Comparison of ENCODE assay signal across 8 cellular contexts in the genomic region with DNA sequence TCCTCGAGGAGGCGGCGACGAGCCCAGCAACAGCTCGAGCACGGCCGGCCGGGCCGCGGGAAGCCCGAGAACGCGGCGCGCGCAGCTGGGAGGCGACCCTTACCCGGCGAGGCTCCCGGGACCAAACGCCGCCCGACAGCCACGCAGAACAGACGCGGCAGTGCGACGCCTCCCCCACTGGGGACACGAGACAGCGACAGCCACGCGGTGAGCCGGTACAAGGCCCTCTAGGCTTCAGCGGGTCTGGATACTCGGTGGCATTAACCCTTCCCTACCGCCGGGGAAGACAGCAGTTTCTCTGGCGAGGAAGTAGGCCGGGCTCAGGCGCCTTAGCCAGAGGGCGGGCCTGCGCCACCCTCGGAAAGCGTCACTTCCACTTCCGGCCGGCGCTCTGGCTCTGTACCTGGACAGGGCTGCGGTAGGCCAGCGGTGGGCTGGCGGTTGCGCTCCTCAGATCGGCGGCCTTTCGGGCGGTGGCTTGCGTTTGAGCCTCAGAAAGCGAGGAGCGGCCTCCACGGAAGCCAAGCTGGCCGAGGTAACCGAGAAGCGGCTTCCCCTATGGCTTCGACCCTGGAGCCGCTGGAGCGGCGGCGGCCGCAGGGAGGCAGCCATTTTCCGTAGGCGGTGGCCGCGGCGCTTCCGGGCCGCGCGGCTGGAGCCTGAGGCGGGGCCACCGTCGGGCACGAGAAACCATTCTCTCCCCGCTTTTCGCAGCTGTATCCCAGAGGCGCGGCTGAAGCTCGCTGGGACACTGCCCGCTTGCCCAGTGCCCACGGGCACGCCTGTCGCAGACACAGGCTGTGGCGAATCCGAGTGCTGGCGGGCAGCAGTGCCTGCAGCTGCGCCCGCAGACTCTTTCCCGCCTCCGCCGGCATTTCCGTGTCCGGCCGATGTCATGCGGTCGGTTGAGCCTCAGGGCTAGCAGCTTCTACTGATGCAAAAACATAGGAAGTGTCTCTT. TPM values are rescaled to one million over a fixed set of nuclear protein-coding genes. Genes with fewer than 3 reads are reported as not detected.
A peak's percentile ranks its signal among the peaks of the same experiment; 100 is the strongest.
DNase-seq lines count a peak whose midpoint lies in the region; ATAC-seq and TF ChIP-seq lines count a peak whose summit lies in the region.

A gene with protein sequence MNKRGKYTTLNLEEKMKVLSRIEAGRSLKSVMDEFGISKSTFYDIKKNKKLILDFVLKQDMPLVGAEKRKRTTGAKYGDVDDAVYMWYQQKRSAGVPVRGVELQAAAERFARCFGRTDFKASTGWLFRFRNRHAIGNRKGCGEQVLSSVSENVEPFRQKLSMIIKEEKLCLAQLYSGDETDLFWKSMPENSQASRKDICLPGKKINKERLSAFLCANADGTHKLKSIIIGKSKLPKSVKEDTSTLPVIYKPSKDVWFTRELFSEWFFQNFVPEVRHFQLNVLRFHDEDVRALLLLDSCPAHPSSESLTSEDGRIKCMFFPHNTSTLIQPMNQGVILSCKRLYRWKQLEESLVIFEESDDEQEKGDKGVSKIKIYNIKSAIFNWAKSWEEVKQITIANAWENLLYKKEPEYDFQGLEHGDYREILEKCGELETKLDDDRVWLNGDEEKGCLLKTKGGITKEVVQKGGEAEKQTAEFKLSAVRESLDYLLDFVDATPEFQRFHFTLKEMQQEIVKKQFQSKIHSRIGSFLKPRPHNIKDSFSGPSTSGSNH (minus strand): TSS at position 322 of the 960 bp plus-strand sequence. CDS start 4,816 bp downstream, outside the sequence.
ZNF75A (plus strand) TSS at position 389 of the 960 bp plus-strand sequence. CDS start 2,932 bp downstream, outside the sequence.

- TF ChIP-seq RAD21 in liver (IDR thresholded peaks at IDR 0.05): peak in 1 of 2 donors; percentile 24

- peaks cover 82% of the 10 kb centered on the region for H3K36me3 Mint-ChIP-seq in dendritic cell treated with granulocyte-macrophage colony-stimulating factor and Interleukin-4, amounts not matched to agents 40 ng/mL and 50 ng/mL, for 4 days (ENCODE audit: low read depth)

- peak within 1 kb of the TSS; percentile 80 for H3K4me3 Mint-ChIP-seq in dendritic cell treated with granulocyte-macrophage colony-stimulating factor and Interleukin-4, amounts not matched to agents 40 ng/mL and 50 ng/mL, for 4 days

- H3K4me1 Mint-ChIP-seq in dendritic cell treated with granulocyte-macrophage colony-stimulating factor and Interleukin-4, amounts not matched to agents 40 ng/mL and 50 ng/mL, for 4 days (ENCODE audit: low read depth): peaks cover 8% of the 10 kb centered on the region

- H3K27me3 Mint-ChIP-seq in dendritic cell treated with granulocyte-macrophage colony-stimulating factor and Interleukin-4, amounts not matched to agents 40 ng/mL and 50 ng/mL, for 4 days: no peaks in the 10 kb centered on the region

- H3K4me1 ChIP-seq in liver (ENCODE audit: control insufficient read depth in 4 of 4, insufficient read depth in 4 of 4, low read length in 3 of 4): peaks cover 3 to 14% (median 10%) of the 10 kb centered on the region in 4 donors

- H3K9me3 Mint-ChIP-seq in dendritic cell treated with granulocyte-macrophage colony-stimulating factor and Interleukin-4, amounts not matched to agents 40 ng/mL and 50 ng/mL, for 4 days: peaks cover 70% of the 10 kb centered on the region

- peak within 1 kb of the TSS; percentile 83 to 100 (median 98) for H3K4me3 ChIP-seq in liver (ENCODE audit: low read depth in 1 of 3, low read length in 3 of 3)

- H3K27me3 ChIP-seq in liver (ENCODE audit: control insufficient read depth in 4 of 4, insufficient read depth in 4 of 4, low read length in 3 of 4): no peaks in the 10 kb centered on the region

- H3K36me3 ChIP-seq in liver (ENCODE audit: control insufficient read depth in 4 of 4, insufficient read depth in 3 of 4, low read depth in 1 of 4, low read length in 3 of 4): peaks cover 8 to 40% (median 37%) of the 10 kb centered on the region in 4 donors

- peak within 1 kb of the TSS; percentile 64 to 84 for H3K9ac ChIP-seq in liver (ENCODE audit: low read depth in 1 of 2, low read length in 2 of 2)

- ATAC-seq in GM19025 (IDR thresholded peaks at IDR 0.05; ENCODE audit: low read depth, unreplicated experiment) (peak; percentile 95), HG03280 (IDR thresholded peaks at IDR 0.05; ENCODE audit: unreplicated experiment) (peak; percentile 89)

- H3K27ac Mint-ChIP-seq in dendritic cell treated with granulocyte-macrophage colony-stimulating factor and Interleukin-4, amounts not matched to agents 40 ng/mL and 50 ng/mL, for 4 days: peak within 1 kb of the TSS; percentile 90

- H3K9me3 ChIP-seq in liver (ENCODE audit: control insufficient read depth in 4 of 4, low read length in 3 of 4): peaks cover 29 to 44% (median 40%) of the 10 kb centered on the region in 4 donors

- peak within 1 kb of the TSS; percentile 90 to 95 for H3K27ac ChIP-seq in liver (ENCODE audit: low read depth in 1 of 2, low read length in 2 of 2)

- DNase-seq in AG20443 (ENCODE audit: low spot score): peak; percentile 94
- peak; percentile 76 for DNase-seq in NCI-H524 treated with DMSO at 0.1 percent for 48 hours (lab: John Stamatoyannopoulos, UW)
- peak; percentile 62 to 71 for DNase-seq in activated CD4-positive, alpha-beta T cell treated with anti-CD3 and anti-CD28 coated beads, Interleukin-2, amount 50 U/mL, for 24 hours (ENCODE audit: low read depth in 1 of 2, low spot score in 1 of 2)
- peak; percentile 70 to 73 for DNase-seq in stimulated activated CD4-positive, alpha-beta T cell treated with anti-CD3 and anti-CD28 coated beads, Interleukin-2, amount 100 ng/mL, for 48 hours

- WGBS in liver: 4% methylated on average over 103 of the region's 103 CpGs

- intact Hi-C loops in dendritic cell treated with granulocyte-macrophage colony-stimulating factor and Interleukin-4, amounts not matched to agents 40 ng/mL and 50 ng/mL, for 4 days (cut with micrococcal nuclease): loop anchor here (1.0 to 5.0 kb wide), 2 partner anchors 22 to 152 kb away; partner anchors contain the start of gene ZNF263

- peak; percentile 0 for TF ChIP-seq CTCF in liver (IDR thresholded peaks at IDR 0.05; ENCODE audit: low read depth, low read length, missing input control)

TF ChIP-seq in liver, 16 proteins besides CTCF, POLR2A, EP300 and RAD21:
- TF ChIP-seq EGR1 (IDR thresholded peaks at IDR 0.05; ENCODE audit: low read depth in 2 of 2) (peak; percentile 49 to 70), YY1 (IDR thresholded peaks at IDR 0.05) (peak; percentile 97), HNF4G (IDR thresholded peaks at IDR 0.05) (no peak), RXRA (IDR thresholded peaks at IDR 0.05) (peak in 1 of 2 donors; percentile 10), NR2F2 (IDR thresholded peaks at IDR 0.05) (no peak), GABPA (IDR thresholded peaks at IDR 0.05 in 1 of 2, conservative IDR thresholded peaks at IDR 0.05 in 1 of 2) (peak; percentile 77 to 94), SP1 (IDR thresholded peaks at IDR 0.05) (no peak), HNF4A (conservative IDR thresholded peaks at IDR 0.05) (no peak), JUND (IDR thresholded peaks at IDR 0.05) (no peak), FOXA1 (IDR thresholded peaks at IDR 0.05) (no peak)
- TF ChIP-seq, protein P1, sequence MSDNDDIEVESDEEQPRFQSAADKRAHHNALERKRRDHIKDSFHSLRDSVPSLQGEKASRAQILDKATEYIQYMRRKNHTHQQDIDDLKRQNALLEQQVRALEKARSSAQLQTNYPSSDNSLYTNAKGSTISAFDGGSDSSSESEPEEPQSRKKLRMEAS (IDR thresholded peaks at IDR 0.05): peak; percentile 81
- TF ChIP-seq, protein P2, sequence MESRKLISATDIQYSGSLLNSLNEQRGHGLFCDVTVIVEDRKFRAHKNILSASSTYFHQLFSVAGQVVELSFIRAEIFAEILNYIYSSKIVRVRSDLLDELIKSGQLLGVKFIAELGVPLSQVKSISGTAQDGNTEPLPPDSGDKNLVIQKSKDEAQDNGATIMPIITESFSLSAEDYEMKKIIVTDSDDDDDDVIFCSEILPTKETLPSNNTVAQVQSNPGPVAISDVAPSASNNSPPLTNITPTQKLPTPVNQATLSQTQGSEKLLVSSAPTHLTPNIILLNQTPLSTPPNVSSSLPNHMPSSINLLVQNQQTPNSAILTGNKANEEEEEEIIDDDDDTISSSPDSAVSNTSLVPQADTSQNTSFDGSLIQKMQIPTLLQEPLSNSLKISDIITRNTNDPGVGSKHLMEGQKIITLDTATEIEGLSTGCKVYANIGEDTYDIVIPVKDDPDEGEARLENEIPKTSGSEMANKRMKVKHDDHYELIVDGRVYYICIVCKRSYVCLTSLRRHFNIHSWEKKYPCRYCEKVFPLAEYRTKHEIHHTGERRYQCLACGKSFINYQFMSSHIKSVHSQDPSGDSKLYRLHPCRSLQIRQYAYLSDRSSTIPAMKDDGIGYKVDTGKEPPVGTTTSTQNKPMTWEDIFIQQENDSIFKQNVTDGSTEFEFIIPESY (IDR thresholded peaks at IDR 0.05): no peak
- TF ChIP-seq, protein P3, sequence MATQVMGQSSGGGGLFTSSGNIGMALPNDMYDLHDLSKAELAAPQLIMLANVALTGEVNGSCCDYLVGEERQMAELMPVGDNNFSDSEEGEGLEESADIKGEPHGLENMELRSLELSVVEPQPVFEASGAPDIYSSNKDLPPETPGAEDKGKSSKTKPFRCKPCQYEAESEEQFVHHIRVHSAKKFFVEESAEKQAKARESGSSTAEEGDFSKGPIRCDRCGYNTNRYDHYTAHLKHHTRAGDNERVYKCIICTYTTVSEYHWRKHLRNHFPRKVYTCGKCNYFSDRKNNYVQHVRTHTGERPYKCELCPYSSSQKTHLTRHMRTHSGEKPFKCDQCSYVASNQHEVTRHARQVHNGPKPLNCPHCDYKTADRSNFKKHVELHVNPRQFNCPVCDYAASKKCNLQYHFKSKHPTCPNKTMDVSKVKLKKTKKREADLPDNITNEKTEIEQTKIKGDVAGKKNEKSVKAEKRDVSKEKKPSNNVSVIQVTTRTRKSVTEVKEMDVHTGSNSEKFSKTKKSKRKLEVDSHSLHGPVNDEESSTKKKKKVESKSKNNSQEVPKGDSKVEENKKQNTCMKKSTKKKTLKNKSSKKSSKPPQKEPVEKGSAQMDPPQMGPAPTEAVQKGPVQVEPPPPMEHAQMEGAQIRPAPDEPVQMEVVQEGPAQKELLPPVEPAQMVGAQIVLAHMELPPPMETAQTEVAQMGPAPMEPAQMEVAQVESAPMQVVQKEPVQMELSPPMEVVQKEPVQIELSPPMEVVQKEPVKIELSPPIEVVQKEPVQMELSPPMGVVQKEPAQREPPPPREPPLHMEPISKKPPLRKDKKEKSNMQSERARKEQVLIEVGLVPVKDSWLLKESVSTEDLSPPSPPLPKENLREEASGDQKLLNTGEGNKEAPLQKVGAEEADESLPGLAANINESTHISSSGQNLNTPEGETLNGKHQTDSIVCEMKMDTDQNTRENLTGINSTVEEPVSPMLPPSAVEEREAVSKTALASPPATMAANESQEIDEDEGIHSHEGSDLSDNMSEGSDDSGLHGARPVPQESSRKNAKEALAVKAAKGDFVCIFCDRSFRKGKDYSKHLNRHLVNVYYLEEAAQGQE (IDR thresholded peaks at IDR 0.05): peak; percentile 38

RNA-seq across cellular contexts. Expression of the first gene that starts in this region (rescaled TPM):
- total RNA-seq in liver: 1 to 10 TPM; 1.8 to 2.6 TPM
- under 1 TPM; 0.58 to 0.71 TPM for polyA plus RNA-seq in liver

RNA-seq across cellular contexts. Expression of gene ZNF75A, which starts in this region (rescaled TPM):
- total RNA-seq in liver: 10 to 100 TPM; 11.0 to 17.2 TPM
- polyA plus RNA-seq in liver: 1 to 10 TPM; 4.9 to 8.6 TPM

Comparison
In these comparisons a context has a peak if more than half of its experiments do, and no peak if none do; other contexts are left out.
1. Peak in every context shown above with its lines: DNase-seq, ATAC-seq, H3K4me3 ChIP-seq and H3K27ac ChIP-seq.